Comparison of ENCODE assay signal across 8 cellular contexts in the genomic region with DNA sequence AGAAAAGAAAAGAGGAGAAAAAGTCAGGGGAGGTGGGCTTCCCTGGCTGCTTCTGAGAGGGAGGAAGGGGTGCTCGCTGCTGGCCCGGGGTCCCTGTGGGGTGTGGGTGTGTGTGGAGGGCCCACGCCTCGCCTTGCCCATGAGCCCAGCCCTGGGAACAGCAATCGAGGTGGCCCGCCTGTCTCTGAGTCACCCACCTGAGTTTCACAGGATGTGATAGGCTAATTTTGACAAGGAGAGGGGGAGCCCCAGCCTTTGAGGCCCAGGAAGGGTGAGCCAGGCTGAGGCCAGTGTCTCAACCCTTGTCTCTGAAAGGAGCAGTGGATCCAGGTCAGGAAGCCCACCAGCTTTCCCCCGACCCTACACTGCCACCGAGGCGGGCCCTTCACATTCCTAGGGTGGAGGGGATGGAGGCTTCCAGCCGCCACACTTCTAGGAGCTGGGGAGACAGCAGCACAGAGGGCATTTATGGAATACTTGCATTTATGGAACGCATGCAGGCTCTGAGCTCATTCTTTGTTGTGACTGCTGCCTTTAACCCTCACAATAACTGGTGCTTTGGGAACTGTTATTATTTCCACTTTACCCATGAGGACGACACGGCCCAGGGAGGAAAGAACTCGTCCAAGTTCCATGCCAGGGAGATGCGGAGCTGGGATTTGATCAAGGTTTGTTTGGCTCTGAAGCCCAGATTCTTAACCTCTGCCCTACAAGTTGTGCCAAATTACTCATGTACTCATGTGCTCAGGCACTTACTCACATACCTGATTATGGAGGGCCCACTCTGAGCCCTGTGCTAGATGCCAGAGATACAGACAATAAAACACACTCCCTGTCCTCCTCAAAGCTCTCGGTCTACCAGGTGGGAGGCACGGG. TPM values are rescaled to one million over a fixed set of nuclear protein-coding genes. Genes with fewer than 3 reads are reported as not detected.
DNase-seq lines count a peak whose midpoint lies in the region; ATAC-seq, FAIRE-seq and TF ChIP-seq lines count a peak whose summit lies in the region.

No MANE protein-coding gene starts in this region.

- H3K9me3 Mint-ChIP-seq in effector memory CD8-positive, alpha-beta T cell: no peaks in the 10 kb centered on the region

- TF ChIP-seq CTCF in PC-3 (conservative IDR thresholded peaks at IDR 0.05; ENCODE audit: low read depth, low read length): no peak
- TF ChIP-seq CTCF in fibroblast of the aortic adventitia (IDR thresholded peaks at IDR 0.05; ENCODE audit: insufficient read depth, low read length): no peak

- H3K4me2 ChIP-seq in PC-3 (ENCODE audit: low read length): peak overlapping the region; percentile 48

- peak overlapping the region; percentile 55 for H3K27ac ChIP-seq in PC-3 (ENCODE audit: low read length)

- intact Hi-C loops in PC-3 (cut with micrococcal nuclease): loop anchor here (1.0 to 2.0 kb wide), 2 partner anchors 30 to 155 kb away; no protein-coding TSS in a partner anchor

- peaks cover 19% of the 10 kb centered on the region for H3K4me1 ChIP-seq in PC-3 (ENCODE audit: insufficient read depth, low read length)

- peak; percentile 95 for ATAC-seq in PC-3
- ATAC-seq in effector memory CD8-positive, alpha-beta T cell (replicated peaks): no peak

- H3K27me3 ChIP-seq in PC-3 (ENCODE audit: low read length): no peaks in the 10 kb centered on the region

- no peaks in the 10 kb centered on the region for H3K9me2 ChIP-seq in PC-3 (replicated peaks; ENCODE audit: low read length)

- no peaks in the 10 kb centered on the region for H3K36me3 ChIP-seq in PC-3 (ENCODE audit: low read depth, low read length)

- no peaks in the 10 kb centered on the region for H3K4me1 Mint-ChIP-seq in effector memory CD8-positive, alpha-beta T cell (ENCODE audit: low read depth in 2 of 2)

- POLR2A ChIA-PET in PC-3 (lab: Charles Lee; ENCODE audit: unreplicated experiment): interaction anchor here (0.5 to 0.6 kb wide), 2 partner anchors 9 to 276 kb away, joined by 3 to 4 read pairs; no protein-coding TSS in a partner anchor

- BruUV-seq in PC-3 (replicated peaks; lab: Mats Ljungman, UMichigan): TSS peak; percentile 58

- FAIRE-seq in GM12892 (lab: Jason Lieb, UNC): peak; percentile 72
- FAIRE-seq in RCC 7860 (lab: Jason Lieb, UNC): no peak

- no peaks in the 10 kb centered on the region for H4K20me1 ChIP-seq in PC-3 (ENCODE audit: low read length)

- no peaks in the 10 kb centered on the region for H3K36me3 Mint-ChIP-seq in effector memory CD8-positive, alpha-beta T cell (ENCODE audit: insufficient read depth)

- H3K79me2 ChIP-seq in PC-3 (ENCODE audit: low read length): no peaks in the 10 kb centered on the region

- H2AFZ ChIP-seq in PC-3 (ENCODE audit: low read length): no peak overlapping the region

- H3K9me3 ChIP-seq in PC-3 (ENCODE audit: low read length): no peaks in the 10 kb centered on the region

- H3K4me3 ChIP-seq in PC-3 (ENCODE audit: low read length): no peak overlapping the region
- no peak overlapping the region for H3K4me3 ChIP-seq in fibroblast of the aortic adventitia (ENCODE audit: low read depth, low read length)

- H3K4me3 Mint-ChIP-seq in effector memory CD8-positive, alpha-beta T cell: no peak overlapping the region

- H3K27me3 Mint-ChIP-seq in effector memory CD8-positive, alpha-beta T cell: peaks cover 15 to 29% of the 10 kb centered on the region in 2 donors

- no peak for TF ChIP-seq POLR2A in GM12892 (IDR thresholded peaks at IDR 0.05; ENCODE audit: low read depth, low read length)

- no peaks in the 10 kb centered on the region for H3F3A ChIP-seq in PC-3 (ENCODE audit: low read length, unreplicated experiment)

- CTCF ChIA-PET in PC-3 (lab: Charles Lee): interaction anchor here (1.0 kb wide), 1 partner anchor 37 kb away, joined by 3 read pairs; no protein-coding TSS in a partner anchor

- DNase-seq in GM12892 (ENCODE audit: insufficient read length) (peak; percentile 61), PC-3 (peak; percentile 91), fibroblast of the aortic adventitia (ENCODE audit: low read depth) (peak; percentile 77), cerebellum (ENCODE audit: low spot score) (no peak), DMS114 treated with DMSO at 0.1 percent for 48 hours (lab: John Stamatoyannopoulos, UW; ENCODE audit: unreplicated experiment) (no peak), RCC 7860 (ENCODE audit: low spot score) (no peak)
- peak; percentile 77 for DNase-seq in stimulated activated CD4-positive, alpha-beta T cell treated with anti-CD3 and anti-CD28 coated beads, Interleukin-15, amount 100 ng/mL, for 24 hours
- no peak for DNase-seq in effector memory CD8-positive, alpha-beta T cell

- H3K9ac ChIP-seq in PC-3 (ENCODE audit: low read length): no peak overlapping the region

- H3K27ac Mint-ChIP-seq in effector memory CD8-positive, alpha-beta T cell: no peak overlapping the region

RNA-seq across cellular contexts. Expression of a gene that starts 49.3 kb away (rescaled TPM):
- polyA plus RNA-seq in GM12892 (2012; ENCODE audit: missing spikeins): 5.3 TPM
- total RNA-seq in PC-3 (2014; rRNA removed) (8.9 and 9.5 TPM in 2 replicates), fibroblast of the aortic adventitia (ENCODE audit: low replicate concordance) (0.36 TPM in 1 of 2 replicates, not detected in the other), cerebellum (0.54 TPM)

Comparison
In these comparisons a context has a peak if more than half of its experiments do, and no peak if none do; other contexts are left out.
1. DNase-seq: peak in GM12892 (single experiment), PC-3 (single experiment), fibroblast of the aortic adventitia (single experiment) and stimulated activated CD4-positive, alpha-beta T cell treated with anti-CD3 and anti-CD28 coated beads, Interleukin-15, amount 100 ng/mL, for 24 hours (single experiment); none in cerebellum (single experiment), DMS114 treated with DMSO at 0.1 percent for 48 hours (single experiment), effector memory CD8-positive, alpha-beta T cell (0 of 3) and RCC 7860 (single experiment).